Comparison of ENCODE assay signal across 8 cellular contexts in the genomic region with DNA sequence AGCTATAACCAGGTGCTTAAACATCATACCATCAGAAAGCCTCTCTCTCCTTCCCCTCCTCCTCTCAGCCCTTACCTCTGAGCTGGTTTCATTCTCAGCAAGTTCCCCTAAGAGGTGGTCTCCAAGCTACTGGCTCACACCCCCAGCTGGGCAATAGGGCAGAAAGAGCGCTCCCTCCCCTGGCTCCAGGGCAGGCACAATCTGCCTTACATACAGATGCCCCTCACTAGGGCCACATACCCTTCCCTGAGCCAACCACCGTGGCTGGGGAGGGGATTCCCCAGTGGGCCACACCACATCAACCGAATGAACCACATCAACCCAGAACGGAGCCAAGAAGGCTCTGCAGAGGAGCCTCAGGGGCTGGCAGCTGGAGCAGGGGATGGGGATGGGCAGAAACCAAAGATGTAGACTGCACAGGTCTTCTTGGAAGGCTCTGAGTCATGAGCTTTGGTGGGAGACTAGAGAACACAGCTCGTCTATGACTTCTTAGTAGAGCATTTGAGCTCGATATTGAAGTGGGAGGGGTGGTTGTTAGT. TPM values are rescaled to one million over a fixed set of nuclear protein-coding genes. Genes with fewer than 3 reads are reported as not detected.
DNase-seq lines count a peak whose midpoint lies in the region; ATAC-seq and TF ChIP-seq lines count a peak whose summit lies in the region.

No MANE protein-coding gene starts in this region.

- peaks cover 9% of the 10 kb centered on the region for H3K4me1 Mint-ChIP-seq in endothelial cell (ENCODE audit: unreplicated experiment)

- peaks cover 12% of the 10 kb centered on the region for H3K36me3 Mint-ChIP-seq in endothelial cell (ENCODE audit: low read depth, unreplicated experiment)

- peaks cover 16% of the 10 kb centered on the region for H3K27me3 Mint-ChIP-seq in endothelial cell (ENCODE audit: unreplicated experiment)

- TF ChIP-seq CTCF in endothelial cell (IDR thresholded peaks at IDR 0.05; ENCODE audit: unreplicated experiment), result no peak

- H3K9me3 Mint-ChIP-seq in endothelial cell (ENCODE audit: unreplicated experiment), result no peaks in the 10 kb centered on the region

- DNase-seq in Daoy (ENCODE audit: low read depth) (peak; percentile 73), endothelial cell (ENCODE audit: low spot score) (no peak), NCI-H146 treated with DMSO at 0.1 percent for 48 hours (lab: John Stamatoyannopoulos, UW; ENCODE audit: unreplicated experiment) (no peak)
- peak; percentile 43 for DNase-seq in activated CD4-positive, alpha-beta T cell treated with anti-CD3 and anti-CD28 coated beads, Interleukin-2, amount 50 U/mL, for 4 hours
- DNase-seq in effector CD8-positive, alpha-beta T cell (lab: John Stamatoyannopoulos, UW), result peak; percentile 58
- peak; percentile 39 to 41 for DNase-seq in stimulated activated CD4-positive, alpha-beta T cell treated with anti-CD3 and anti-CD28 coated beads, Interleukin-15, amount 100 ng/mL, for 48 hours (ENCODE audit: low read depth in 2 of 2)

- ATAC-seq in HG03342 (IDR thresholded peaks at IDR 0.05; ENCODE audit: unreplicated experiment), result no peak
- ATAC-seq in GM19035 (IDR thresholded peaks at IDR 0.05; ENCODE audit: unreplicated experiment), result no peak

- H3K4me3 Mint-ChIP-seq in endothelial cell (ENCODE audit: unreplicated experiment), result no peak overlapping the region

- H3K27ac Mint-ChIP-seq in endothelial cell (ENCODE audit: unreplicated experiment), result no peak overlapping the region

RNA-seq across cellular contexts. Expression of a gene that starts 4.6 kb away (rescaled TPM):
- total RNA-seq in Daoy (2014; rRNA removed; shearing (Covaris generic)), result 8.8 and 17.9 TPM in 2 replicates
- 10.5 TPM for total RNA-seq in endothelial cell (ENCODE audit: unreplicated experiment)

Comparison
In these comparisons a context has a peak if more than half of its experiments do, and no peak if none do; other contexts are left out.
1. DNase-seq: peak in Daoy (single experiment), activated CD4-positive, alpha-beta T cell treated with anti-CD3 and anti-CD28 coated beads, Interleukin-2, amount 50 U/mL, for 4 hours (2 of 2), effector CD8-positive, alpha-beta T cell (single experiment) and stimulated activated CD4-positive, alpha-beta T cell treated with anti-CD3 and anti-CD28 coated beads, Interleukin-15, amount 100 ng/mL, for 48 hours (2 of 2); none in endothelial cell (single experiment) and NCI-H146 treated with DMSO at 0.1 percent for 48 hours (single experiment).